Comparison of ENCODE assay signal across 8 cellular contexts in the genomic region with DNA sequence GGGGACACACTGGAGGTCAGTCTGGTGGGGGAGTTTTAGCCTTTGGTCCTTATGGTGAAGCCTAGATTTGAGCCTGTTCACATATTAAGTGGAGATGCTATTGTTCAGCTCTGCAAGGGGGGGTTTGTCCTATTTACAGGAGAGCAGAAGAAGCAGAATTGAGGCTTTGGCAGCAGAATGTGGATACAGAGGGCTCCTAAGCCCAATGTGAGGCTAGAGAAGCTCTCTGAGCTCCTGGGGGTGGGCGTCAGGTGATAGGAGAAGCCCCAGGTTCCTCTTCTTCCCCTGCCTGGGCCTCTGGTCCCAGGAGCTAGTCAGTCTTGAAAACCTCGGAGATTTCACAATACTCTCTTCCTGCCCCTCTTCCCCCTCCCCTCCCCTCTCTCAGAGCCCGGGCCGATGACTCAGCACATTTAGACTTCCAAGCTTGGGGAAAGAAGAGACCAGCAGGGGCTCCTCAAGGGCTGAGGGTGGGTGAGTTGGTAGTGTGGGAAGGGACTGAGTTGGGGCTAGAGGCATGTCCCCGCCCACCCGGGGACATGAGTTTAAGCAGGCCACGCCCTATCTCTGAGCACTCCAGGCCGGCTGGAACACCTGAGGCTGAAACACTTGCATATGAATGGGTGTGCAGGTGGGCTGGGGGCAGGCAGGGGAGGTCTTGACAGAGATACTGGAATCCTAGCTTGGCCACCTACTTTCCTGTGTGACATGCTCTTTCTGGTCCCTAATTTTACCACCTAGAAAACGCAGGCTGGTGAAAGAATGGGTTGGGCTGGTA. TPM values are rescaled to one million over a fixed set of nuclear protein-coding genes. Genes with fewer than 3 reads are reported as not detected.
DNase-seq lines count a peak whose midpoint lies in the region; ATAC-seq lines count a peak whose summit lies in the region.

No MANE protein-coding gene starts in this region.

- H3K23ac ChIP-seq in mesendoderm (ENCODE audit: low read length) = peak overlapping the region; percentile 89

- H3K27me3 ChIP-seq in mesendoderm (ENCODE audit: insufficient read depth, low read length, poor library complexity) = no peaks in the 10 kb centered on the region

- no CpG with 5 or more reads among the region's 9 CpGs for WGBS in mesendoderm (ENCODE audit: extremely low coverage, insufficient coverage, low lambda C conversion rate)

- no peaks in the 10 kb centered on the region for H3K9me3 Mint-ChIP-seq in activated CD8-positive, alpha-beta T cell treated with anti-CD3 and anti-CD28 coated beads, Interleukin-2, amount 10 ng/mL, durations not matched to agents 7 days and 5 days (ENCODE audit: insufficient read depth)

- ATAC-seq in activated CD8-positive, alpha-beta T cell treated with anti-CD3 and anti-CD28 coated beads, Interleukin-2, amount 10 ng/mL, durations not matched to agents 7 days and 5 days = no peak
- ATAC-seq in HG03196 (IDR thresholded peaks at IDR 0.05; ENCODE audit: unreplicated experiment) = no peak

- CTCF ChIA-PET in activated CD8-positive, alpha-beta T cell treated with anti-CD3 and anti-CD28 coated beads, Interleukin-2, amount 10 ng/mL, durations not matched to agents 7 days and 5 days (lab: Charles Lee) = interaction anchor here (0.9 to 1.0 kb wide), 2 partner anchors 100 to 148 kb away, joined by 3 to 4 read pairs; no protein-coding TSS in a partner anchor

- H2BK5ac ChIP-seq in mesendoderm (ENCODE audit: low read length) = peak overlapping the region; percentile 96

- H3K4me3 ChIP-seq in mesendoderm (ENCODE audit: low read length) = no peak overlapping the region

- peak overlapping the region; percentile 40 for H3K4me2 ChIP-seq in mesendoderm (ENCODE audit: low read length)

- peaks cover 3% of the 10 kb centered on the region for H3K36me3 ChIP-seq in mesendoderm (ENCODE audit: control insufficient read depth, insufficient read depth, low read length)

- POLR2A ChIA-PET in activated CD8-positive, alpha-beta T cell treated with anti-CD3 and anti-CD28 coated beads, Interleukin-2, amount 10 ng/mL, durations not matched to agents 7 days and 5 days (lab: Charles Lee) = interaction anchor here (1.1 kb wide), 1 partner anchor 40 kb away, joined by 3 read pairs; the partner anchor contains the start of gene WDR45

- peak overlapping the region; percentile 88 for H2AK5ac ChIP-seq in mesendoderm (ENCODE audit: low read length)

- H3K79me2 ChIP-seq in mesendoderm (ENCODE audit: control insufficient read depth, insufficient read depth, low read length) = peaks cover 9% of the 10 kb centered on the region

- peak overlapping the region; percentile 81 for H3K27ac Mint-ChIP-seq in activated CD8-positive, alpha-beta T cell treated with anti-CD3 and anti-CD28 coated beads, Interleukin-2, amount 10 ng/mL, durations not matched to agents 7 days and 5 days

- peaks cover 4% of the 10 kb centered on the region for H3K4me1 ChIP-seq in mesendoderm (ENCODE audit: control insufficient read depth, low read depth, low read length)

- H2BK15ac ChIP-seq in mesendoderm (replicated peaks; ENCODE audit: low read depth) = no peak overlapping the region

- peak overlapping the region; percentile 86 for H3K56ac ChIP-seq in mesendoderm (ENCODE audit: low read length)

- H3K4me1 Mint-ChIP-seq in activated CD8-positive, alpha-beta T cell treated with anti-CD3 and anti-CD28 coated beads, Interleukin-2, amount 10 ng/mL, durations not matched to agents 7 days and 5 days (ENCODE audit: low read depth) = peaks cover 36% of the 10 kb centered on the region

- no peaks in the 10 kb centered on the region for H3K27me3 Mint-ChIP-seq in activated CD8-positive, alpha-beta T cell treated with anti-CD3 and anti-CD28 coated beads, Interleukin-2, amount 10 ng/mL, durations not matched to agents 7 days and 5 days (ENCODE audit: low read depth)

- H3K79me1 ChIP-seq in mesendoderm (ENCODE audit: low read length) = no peaks in the 10 kb centered on the region

- H4K5ac ChIP-seq in mesendoderm (ENCODE audit: low read length) = no peak overlapping the region

- no peak overlapping the region for H4K8ac ChIP-seq in mesendoderm (ENCODE audit: low read depth, low read length)

- peak overlapping the region; percentile 85 for H3K4ac ChIP-seq in mesendoderm (ENCODE audit: low read depth, low read length)

- peak overlapping the region; percentile 82 for H3K18ac ChIP-seq in mesendoderm (ENCODE audit: low read length)

- peak overlapping the region; percentile 97 for H3K27ac ChIP-seq in mesendoderm (ENCODE audit: low read depth, low read length)

- peak overlapping the region; percentile 62 for H3K9ac ChIP-seq in mesendoderm (ENCODE audit: low read length)

- H2BK120ac ChIP-seq in mesendoderm (ENCODE audit: low read depth, low read length) = peak overlapping the region; percentile 6

- H3K36me3 Mint-ChIP-seq in activated CD8-positive, alpha-beta T cell treated with anti-CD3 and anti-CD28 coated beads, Interleukin-2, amount 10 ng/mL, durations not matched to agents 7 days and 5 days (ENCODE audit: low read depth) = peaks cover 18% of the 10 kb centered on the region

- peak; percentile 13 to 66 (median 49) for DNase-seq in NCI-H1417 (lab: John Stamatoyannopoulos, UW)
- DNase-seq in NCI-H1417 treated with DMSO at 0.1 percent for 48 hours (lab: John Stamatoyannopoulos, UW) = no peak
- peak; percentile 1 for DNase-seq in NCI-H524 treated with DMSO at 0.1 percent for 48 hours (lab: John Stamatoyannopoulos, UW)
- peak; percentile 45 for DNase-seq in activated CD8-positive, alpha-beta T cell treated with anti-CD3 and anti-CD28 coated beads, Interleukin-2, amount 10 ng/mL, durations not matched to agents 7 days and 5 days
- DNase-seq in epidermal melanocyte (ENCODE audit: insufficient read length, low spot score) = peak; percentile 51
- DNase-seq in mesendoderm = peak; percentile 99
- DNase-seq in stimulated activated CD8-positive, alpha-beta memory T cell treated with anti-CD3 and anti-CD28 coated beads, Interleukin-2, amount 100 ng/mL, for 48 hours (ENCODE audit: low read depth in 2 of 2) = peak; percentile 7 to 26

- peak overlapping the region; percentile 31 for H3K4me3 Mint-ChIP-seq in activated CD8-positive, alpha-beta T cell treated with anti-CD3 and anti-CD28 coated beads, Interleukin-2, amount 10 ng/mL, durations not matched to agents 7 days and 5 days

RNA-seq across cellular contexts. Expression of gene TFE3, which starts 3.4 kb away (rescaled TPM):
- total RNA-seq in activated CD8-positive, alpha-beta T cell treated with anti-CD3 and anti-CD28 coated beads, Interleukin-2, amount 10 ng/mL, durations not matched to agents 7 days and 5 days = 10 to 100 TPM; 17.6 to 18.2 TPM
- 28.5 TPM for polyA plus RNA-seq in mesendoderm (2013, experiment 1 of 2)
- polyA plus RNA-seq in mesendoderm (2013, experiment 2 of 2) = 28.8 TPM

RNA-seq across cellular contexts. Expression of gene CCDC120, which starts 19.0 kb away (rescaled TPM):
- 1 to 10 TPM; 5.0 to 5.4 TPM for total RNA-seq in activated CD8-positive, alpha-beta T cell treated with anti-CD3 and anti-CD28 coated beads, Interleukin-2, amount 10 ng/mL, durations not matched to agents 7 days and 5 days
- polyA plus RNA-seq in mesendoderm (2013, experiment 1 of 2) = 10.5 TPM
- polyA plus RNA-seq in mesendoderm (2013, experiment 2 of 2) = 10.8 TPM

RNA-seq across cellular contexts. Expression of gene PRAF2, which starts 34.0 kb away (rescaled TPM):
- 10 to 100 TPM; 19.7 to 22.6 TPM for total RNA-seq in activated CD8-positive, alpha-beta T cell treated with anti-CD3 and anti-CD28 coated beads, Interleukin-2, amount 10 ng/mL, durations not matched to agents 7 days and 5 days
- polyA plus RNA-seq in mesendoderm (2013, experiment 1 of 2) = 11.3 TPM
- 10.4 TPM for polyA plus RNA-seq in mesendoderm (2013, experiment 2 of 2)

RNA-seq across cellular contexts. Expression of gene GRIPAP1, which starts 37.7 kb away (rescaled TPM):
- total RNA-seq in activated CD8-positive, alpha-beta T cell treated with anti-CD3 and anti-CD28 coated beads, Interleukin-2, amount 10 ng/mL, durations not matched to agents 7 days and 5 days = 10 to 100 TPM; 81.8 to 82.7 TPM
- polyA plus RNA-seq in mesendoderm (2013, experiment 1 of 2) = 16.5 TPM
- 17.5 TPM for polyA plus RNA-seq in mesendoderm (2013, experiment 2 of 2)

RNA-seq across cellular contexts. Expression of gene WDR45, which starts 39.9 kb away (rescaled TPM):
- total RNA-seq in activated CD8-positive, alpha-beta T cell treated with anti-CD3 and anti-CD28 coated beads, Interleukin-2, amount 10 ng/mL, durations not matched to agents 7 days and 5 days = 10 to 100 TPM; 29.1 to 29.4 TPM
- 26.2 TPM for polyA plus RNA-seq in mesendoderm (2013, experiment 1 of 2)
- 25.9 TPM for polyA plus RNA-seq in mesendoderm (2013, experiment 2 of 2)
